Comparison of ENCODE assay signal across 19 cellular contexts in genomic region chr1:111145542-111145941, GRCh38. TPM values are rescaled to one million over a fixed set of nuclear protein-coding genes. Genes with fewer than 3 reads are reported as not detected.
A peak's percentile ranks its signal among the peaks of the same experiment; 100 is the strongest.
DNase-seq lines count a peak whose midpoint lies in the region; ATAC-seq, FAIRE-seq and TF ChIP-seq lines count a peak whose summit lies in the region.
"Had no signal": no experiment of that assay in that cellular context is flagged by ENCODE, and none has a peak within 500 bp of the region (broad histone marks: within the 10 kb centered on the region; RNA-seq: fewer than 3 reads in every experiment).

No MANE protein-coding gene starts in this region.

- H3K27me3 Mint-ChIP-seq in activated naive CD4-positive, alpha-beta T cell treated with anti-CD3 and anti-CD28 coated beads, Interleukin-2, amount 50 U/mL, for 24 hours: no peaks in the 10 kb centered on the region
- no peaks in the 10 kb centered on the region for H3K27me3 Mint-ChIP-seq in stimulated activated naive CD8-positive, alpha-beta T cell treated with anti-CD3 and anti-CD28 coated beads, Interleukin-15, amount 100 ng/mL, for 72 hours
- H3K27me3 Mint-ChIP-seq in Calu3 (ENCODE audit: unreplicated experiment) (no peaks in the 10 kb centered on the region), Caco-2 (ENCODE audit: insufficient read depth, unreplicated experiment) (no peaks in the 10 kb centered on the region)
- H3K27me3 Mint-ChIP-seq: activated CD4-positive, alpha-beta T cell treated with anti-CD3 and anti-CD28 coated beads, Interleukin-2, amount 10 ng/mL, durations not matched to agents 7 days and 5 days; natural killer cell treated with Interleukin-12 subunit alpha and Interleukin-12 subunit beta and Interleukin-15 and Interleukin-18, amount 100 ng/mL, for 72 hours had no signal

- BruUV-seq in HepG2 (replicated peaks; lab: Mats Ljungman, UMichigan) (no TSS peak), Calu3 (replicated peaks; lab: Mats Ljungman, UMichigan) (no TSS peak), Caco-2 (replicated peaks; lab: Mats Ljungman, UMichigan) (no TSS peak)

- no peaks in the 10 kb centered on the region for H3K9me3 Mint-ChIP-seq in activated naive CD4-positive, alpha-beta T cell treated with anti-CD3 and anti-CD28 coated beads, Interleukin-2, amount 50 U/mL, for 24 hours
- H3K9me3 Mint-ChIP-seq in stimulated activated naive CD8-positive, alpha-beta T cell treated with anti-CD3 and anti-CD28 coated beads, Interleukin-15, amount 100 ng/mL, for 72 hours: no peaks in the 10 kb centered on the region
- H3K9me3 Mint-ChIP-seq in Calu3 (ENCODE audit: low read depth, unreplicated experiment) (no peaks in the 10 kb centered on the region), Caco-2 (ENCODE audit: unreplicated experiment) (no peaks in the 10 kb centered on the region)
- H3K9me3 Mint-ChIP-seq: activated CD4-positive, alpha-beta T cell treated with anti-CD3 and anti-CD28 coated beads, Interleukin-2, amount 10 ng/mL, durations not matched to agents 7 days and 5 days; natural killer cell treated with Interleukin-12 subunit alpha and Interleukin-12 subunit beta and Interleukin-15 and Interleukin-18, amount 100 ng/mL, for 72 hours had no signal

- no peak overlapping the region for H3K9ac ChIP-seq in SU-DHL-6 (ENCODE audit: low read length)
- H3K9ac ChIP-seq in HepG2 (ENCODE audit: insufficient read depth, low read depth, low read length): no peak overlapping the region

- ATAC-seq in HepG2: 0 out of 3 replicates have a peak, but pooled peaks have one; percentile 30
- ATAC-seq in stimulated activated naive CD8-positive, alpha-beta T cell treated with anti-CD3 and anti-CD28 coated beads, Interleukin-15, amount 100 ng/mL, for 72 hours: no peak
- ATAC-seq: natural killer cell treated with Interleukin-12 subunit alpha and Interleukin-12 subunit beta and Interleukin-15 and Interleukin-18, amount 100 ng/mL, for 72 hours had no signal

- H3F3A ChIP-seq in SU-DHL-6 (ENCODE audit: insufficient read depth): no peaks in the 10 kb centered on the region; the same call in 1 of the 2 replicates

- H3K36me3 ChIP-seq in SU-DHL-6 (ENCODE audit: low read length) (peaks cover 35% of the 10 kb centered on the region), HepG2 (replicated peaks in 1 of 2; ENCODE audit: control insufficient read depth in 1 of 2, insufficient read depth in 2 of 2, low read length in 2 of 2) (peaks cover 7 to 24% of the 10 kb centered on the region in 2 experiments), Caco-2 (ENCODE audit: control insufficient read depth, insufficient read depth, low read length) (no peaks in the 10 kb centered on the region; the same call in 1 of the 2 replicates)

- intact Hi-C loops in HepG2 (cut with micrococcal nuclease; ENCODE audit: unreplicated experiment): loop anchor here (10.0 kb wide), 1 partner anchor 189 kb away; no protein-coding TSS in a partner anchor
- intact Hi-C loops in Calu3 (cut with micrococcal nuclease; ENCODE audit: unreplicated experiment): no loop called here
- intact Hi-C loops in Caco-2 (cut with micrococcal nuclease; ENCODE audit: unreplicated experiment): loop anchor here (10.0 kb wide), 1 partner anchor 101 kb away; no protein-coding TSS in a partner anchor

- 100% methylated on average over 1 of the region's 2 CpGs for WGBS in HepG2 (ENCODE audit: low lambda C conversion rate)

- no peaks in the 10 kb centered on the region for H3K9me3 ChIP-seq in SU-DHL-6 (ENCODE audit: insufficient read depth, low read length)
- no peaks in the 10 kb centered on the region for H3K9me3 ChIP-seq in HepG2 (ENCODE audit: low read length)
- no peaks in the 10 kb centered on the region for H3K9me3 ChIP-seq in Caco-2

- H3K4me1 ChIP-seq in HepG2 (ENCODE audit: insufficient read depth, low read length): peaks cover 49% of the 10 kb centered on the region
- peaks cover 14% of the 10 kb centered on the region; the same call in 1 of the 2 replicates for H3K4me1 ChIP-seq in Caco-2

- no peak overlapping the region for H3K4me3 Mint-ChIP-seq in activated naive CD4-positive, alpha-beta T cell treated with anti-CD3 and anti-CD28 coated beads, Interleukin-2, amount 50 U/mL, for 24 hours
- peak overlapping the region in 1 of 2 donors; percentile 32 for H3K4me3 Mint-ChIP-seq in stimulated activated naive CD8-positive, alpha-beta T cell treated with anti-CD3 and anti-CD28 coated beads, Interleukin-15, amount 100 ng/mL, for 72 hours
- no peak overlapping the region for H3K4me3 Mint-ChIP-seq in Calu3 (ENCODE audit: low read depth, unreplicated experiment)
- no peak overlapping the region for H3K4me3 Mint-ChIP-seq in Caco-2 (ENCODE audit: unreplicated experiment)
- H3K4me3 Mint-ChIP-seq: activated CD4-positive, alpha-beta T cell treated with anti-CD3 and anti-CD28 coated beads, Interleukin-2, amount 10 ng/mL, durations not matched to agents 7 days and 5 days; natural killer cell treated with Interleukin-12 subunit alpha and Interleukin-12 subunit beta and Interleukin-15 and Interleukin-18, amount 100 ng/mL, for 72 hours had no signal

- H3K36me3 Mint-ChIP-seq in activated naive CD4-positive, alpha-beta T cell treated with anti-CD3 and anti-CD28 coated beads, Interleukin-2, amount 50 U/mL, for 24 hours: peaks cover 22% of the 10 kb centered on the region
- H3K36me3 Mint-ChIP-seq in Calu3 (ENCODE audit: insufficient read depth, unreplicated experiment): peaks cover 22% of the 10 kb centered on the region
- H3K36me3 Mint-ChIP-seq in Caco-2 (ENCODE audit: insufficient read depth, unreplicated experiment): peaks cover 10% of the 10 kb centered on the region

- H3K79me2 ChIP-seq in SU-DHL-6 (ENCODE audit: insufficient read depth, low read length): peaks cover 100% of the 10 kb centered on the region
- peaks cover 83% of the 10 kb centered on the region for H3K79me2 ChIP-seq in HepG2 (ENCODE audit: insufficient read depth, low read length)

- H3K9me2 ChIP-seq in SU-DHL-6 (replicated peaks; ENCODE audit: insufficient read depth, low read length): no peaks in the 10 kb centered on the region

- no peak for TF ChIP-seq EP300 in HepG2 (IDR thresholded peaks at IDR 0.05; ENCODE audit: low read depth in 2 of 2, low read length in 2 of 2)
- no peak for TF ChIP-seq EP300 in HepG2 (CRISPR knock-in tag; IDR thresholded peaks at IDR 0.05; ENCODE audit: borderline replicate concordance)

- H3K27me3 ChIP-seq in SU-DHL-6 (ENCODE audit: low read length) (no peaks in the 10 kb centered on the region), HepG2 (ENCODE audit: control insufficient read depth in 1 of 2, insufficient read depth in 2 of 2, low read length in 2 of 2) (no peaks in the 10 kb centered on the region), Caco-2 (replicated peaks; ENCODE audit: control insufficient read depth, insufficient read depth, low read length) (no peaks in the 10 kb centered on the region)

- H3K4me3 ChIP-seq in SU-DHL-6 (ENCODE audit: insufficient read depth, low read length, poor library complexity, severe bottlenecking) (no peak overlapping the region), HepG2 (replicated peaks in 1 of 3; ENCODE audit: insufficient read depth in 1 of 3, low read depth in 2 of 3, low read length in 3 of 3) (no peak overlapping the region), Caco-2 (ENCODE audit: low read depth, low read length) (no peak overlapping the region)

- H3K27ac Mint-ChIP-seq in activated naive CD4-positive, alpha-beta T cell treated with anti-CD3 and anti-CD28 coated beads, Interleukin-2, amount 50 U/mL, for 24 hours: peak overlapping the region; percentile 46
- H3K27ac Mint-ChIP-seq in stimulated activated naive CD8-positive, alpha-beta T cell treated with anti-CD3 and anti-CD28 coated beads, Interleukin-15, amount 100 ng/mL, for 72 hours: peak overlapping the region; percentile 36 to 54
- H3K27ac Mint-ChIP-seq in Calu3 (ENCODE audit: unreplicated experiment): no peak overlapping the region
- H3K27ac Mint-ChIP-seq in Caco-2 (ENCODE audit: unreplicated experiment): no peak overlapping the region
- H3K27ac Mint-ChIP-seq: activated CD4-positive, alpha-beta T cell treated with anti-CD3 and anti-CD28 coated beads, Interleukin-2, amount 10 ng/mL, durations not matched to agents 7 days and 5 days had no signal

- no peaks in the 10 kb centered on the region; the same call in 1 of the 2 replicates for H4K20me1 ChIP-seq in SU-DHL-6 (ENCODE audit: low read depth, low read length)
- H4K20me1 ChIP-seq in HepG2 (ENCODE audit: insufficient read depth, low read length): peaks cover 8% of the 10 kb centered on the region; the same call in 1 of the 2 replicates

- in situ Hi-C loops in HepG2 (cut with HindIII; ENCODE audit: extremely low pct_ligation_motif_present, low pct_unique_long_range_greater_than_20kb): no loop called here
- in situ Hi-C loops in KBM-7 (cut with MboI; ENCODE audit: low pct_unique_long_range_greater_than_20kb, low sequenced_read_pairs): no loop called here

- peaks cover 81% of the 10 kb centered on the region for H3K4me1 Mint-ChIP-seq in activated naive CD4-positive, alpha-beta T cell treated with anti-CD3 and anti-CD28 coated beads, Interleukin-2, amount 50 U/mL, for 24 hours
- H3K4me1 Mint-ChIP-seq in stimulated activated naive CD8-positive, alpha-beta T cell treated with anti-CD3 and anti-CD28 coated beads, Interleukin-15, amount 100 ng/mL, for 72 hours: peaks cover 75% of the 10 kb centered on the region
- H3K4me1 Mint-ChIP-seq in Calu3 (ENCODE audit: low read depth, unreplicated experiment) (peaks cover 22% of the 10 kb centered on the region), Caco-2 (ENCODE audit: low read depth, unreplicated experiment) (peaks cover 24% of the 10 kb centered on the region)

- peak overlapping the region; percentile 22 for H3K4me2 ChIP-seq in SU-DHL-6 (ENCODE audit: low read depth, low read length, poor library complexity, severe bottlenecking)
- H3K4me2 ChIP-seq in HepG2 (ENCODE audit: low read depth, low read length): peak overlapping the region; percentile 51; the same call in 1 of the 2 replicates

- TF ChIP-seq POLR2A in HepG2 (IDR thresholded peaks at IDR 0.05; ENCODE audit: insufficient read depth in 1 of 2, low read depth in 2 of 2, low read length in 2 of 2): no peak

- CTCF ChIA-PET in HepG2 (lab: Yijun Ruan, JAX; ENCODE audit: low intra/inter-chr PET ratio, low total read pairs) (no interaction called here), Calu3 (lab: Charles Lee) (interaction anchor here (0.7 kb wide), 1 partner anchor 562 kb away, joined by 4 read pairs; no protein-coding TSS in a partner anchor), Caco-2 (lab: Charles Lee) (no interaction called here)

- no peak for FAIRE-seq in HepG2 (lab: Jason Lieb, UNC)
- FAIRE-seq: GM18507, HTR-8/SVneo had no signal

- POLR2A ChIA-PET in HepG2 (lab: Yijun Ruan, JAX) (no interaction called here), Caco-2 (lab: Charles Lee) (no interaction called here)

- no peak for TF ChIP-seq RAD21 in HepG2 (CRISPR knock-in tag; IDR thresholded peaks at IDR 0.05)

- H2AFZ ChIP-seq in SU-DHL-6 (ENCODE audit: low read depth, low read length, severe bottlenecking) (no peak overlapping the region), HepG2 (ENCODE audit: low read length) (no peak overlapping the region)

- H3K27ac ChIP-seq in SU-DHL-6 (ENCODE audit: low read depth, low read length): no peak overlapping the region; the same call in 1 of the 2 replicates
- H3K27ac ChIP-seq in HepG2 (ENCODE audit: extremely low read length, insufficient read depth, low read length): peak overlapping the region; percentile 21
- H3K27ac ChIP-seq: RWPE1 had no signal

- TF ChIP-seq CTCF in SU-DHL-6 (IDR thresholded peaks at IDR 0.05; ENCODE audit: insufficient read depth, low read length, poor library complexity, severe bottlenecking) (no peak), HepG2 (CRISPR knock-in tag; IDR thresholded peaks at IDR 0.05) (no peak), Calu3 (IDR thresholded peaks at IDR 0.05; ENCODE audit: unreplicated experiment) (no peak), Caco-2 (IDR thresholded peaks at IDR 0.05; ENCODE audit: insufficient read depth in 1 of 2, low read depth in 1 of 2, low read length in 1 of 2, severe bottlenecking in 1 of 2, unreplicated experiment in 1 of 2) (no peak)

- no peak for DNase-seq in activated naive CD4-positive, alpha-beta T cell treated with anti-CD3 and anti-CD28 coated beads, Interleukin-2, amount 50 U/mL, for 16 hours
- DNase-seq in HepG2 (ENCODE audit: low spot score) (peak; percentile 15), KBM-7 (no peak), Calu3 (no peak), Caco-2 (no peak)
- no peak for DNase-seq in stimulated activated naive CD8-positive, alpha-beta T cell treated with anti-CD3 and anti-CD28 coated beads, Interleukin-15, amount 100 ng/mL, for 72 hours
- DNase-seq: ACHN; activated CD4-positive, alpha-beta T cell treated with anti-CD3 and anti-CD28 coated beads, Interleukin-2, amount 10 ng/mL, durations not matched to agents 7 days and 5 days; NCI-H1105 treated with DMSO at 0.1 percent for 48 hours; NCI-H2081 treated with DMSO at 0.1 percent for 48 hours; NCI-H510A; posterior cingulate gyrus; stimulated activated CD4-positive, alpha-beta T cell treated with anti-CD3 and anti-CD28 coated beads, Interleukin-2, amount 100 ng/mL, for 24 hours had no signal

RNA-seq across cellular contexts. Expression of gene CEPT1, which starts 5.5 kb away (rescaled TPM):
- total RNA-seq in HepG2 (2016; rRNA removed; fragmentation: Illumina TruSeq; extraction: Trizol) (33.6 and 48.2 TPM in 2 replicates), Calu3 (2022) (24.7 and 26.8 TPM in 2 replicates), Caco-2 (2022) (17.3 and 19.1 TPM in 2 replicates)
- 21.9 and 25.2 TPM in 2 replicates for total RNA-seq in HepG2 (2016; cell fraction: cytosol; rRNA removed; fragmentation: Illumina TruSeq; extraction: Trizol; ENCODE audit: low read depth)
- total RNA-seq in HepG2 (2016; cell fraction: insoluble cytoplasmic fraction; rRNA removed; fragmentation: Illumina TruSeq; extraction: Trizol): 28.5 and 48.4 TPM in 2 replicates
- 17.5 and 19.8 TPM in 2 replicates for total RNA-seq in HepG2 (2016; cell fraction: membrane; rRNA removed; fragmentation: Illumina TruSeq; extraction: Trizol)
- total RNA-seq in HepG2 (2016; cell fraction: nucleus; rRNA removed; fragmentation: Illumina TruSeq; extraction: Trizol): 58.5 and 62.9 TPM in 2 replicates
- 33.3 and 35.7 TPM in 2 replicates for polyA plus RNA-seq in HepG2 (2011; rRNA removed)
- 11.9 and 21.3 TPM in 2 replicates for polyA plus RNA-seq in HepG2 (2011; cell fraction: cytosol; rRNA removed)
- 18.0 and 20.5 TPM in 2 replicates for polyA plus RNA-seq in HepG2 (2011; cell fraction: nucleus; rRNA removed)
- polyA plus RNA-seq in HepG2 (2012): 28.5 and 31.0 TPM in 2 replicates
- 2.4 TPM in 2 replicates for polyA plus RNA-seq in HepG2 (2016; cell fraction: cytosol; fragmentation: Illumina TruSeq; extraction: Trizol; ENCODE audit: low read depth)
- 17.4 and 19.9 TPM in 2 replicates for polyA plus RNA-seq in HepG2 (2016; cell fraction: insoluble cytoplasmic fraction; fragmentation: Illumina TruSeq; extraction: Trizol; ENCODE audit: low read depth)
- 3.9 and 5.8 TPM in 2 replicates for polyA plus RNA-seq in HepG2 (2016; cell fraction: membrane; fragmentation: Illumina TruSeq; extraction: Trizol; ENCODE audit: low read depth)
- polyA plus RNA-seq in HepG2 (2016; cell fraction: nucleus; fragmentation: Illumina TruSeq; extraction: Trizol; ENCODE audit: insufficient read depth, low read depth): 55.8 and 59.0 TPM in 2 replicates
- 31.1 and 55.3 TPM in 2 replicates for polyA minus RNA-seq in HepG2 (2011; rRNA and poly(A)+ RNA removed; ENCODE audit: low replicate concordance)
- 22.9 and 25.3 TPM in 2 replicates for polyA minus RNA-seq in HepG2 (2011; cell fraction: cytosol; rRNA and poly(A)+ RNA removed)
- polyA minus RNA-seq in HepG2 (2011; cell fraction: nucleus; rRNA and poly(A)+ RNA removed): 65.7 and 74.1 TPM in 2 replicates

RNA-seq across cellular contexts. Expression of gene DRAM2, which starts 5.6 kb away (rescaled TPM):
- total RNA-seq in HepG2 (2016; rRNA removed; fragmentation: Illumina TruSeq; extraction: Trizol): 22.9 and 33.2 TPM in 2 replicates
- 10.8 and 11.1 TPM in 2 replicates for total RNA-seq in HepG2 (2016; cell fraction: cytosol; rRNA removed; fragmentation: Illumina TruSeq; extraction: Trizol; ENCODE audit: low read depth)
- 26.1 and 31.2 TPM in 2 replicates for total RNA-seq in HepG2 (2016; cell fraction: insoluble cytoplasmic fraction; rRNA removed; fragmentation: Illumina TruSeq; extraction: Trizol)
- 24.9 and 25.1 TPM in 2 replicates for total RNA-seq in HepG2 (2016; cell fraction: membrane; rRNA removed; fragmentation: Illumina TruSeq; extraction: Trizol)
- 33.7 and 39.3 TPM in 2 replicates for total RNA-seq in HepG2 (2016; cell fraction: nucleus; rRNA removed; fragmentation: Illumina TruSeq; extraction: Trizol)
- 115 and 123 TPM in 2 replicates for polyA plus RNA-seq in HepG2 (2011; rRNA removed)
- polyA plus RNA-seq in HepG2 (2011; cell fraction: cytosol; rRNA removed): 44.2 and 92.1 TPM in 2 replicates
- polyA plus RNA-seq in HepG2 (2011; cell fraction: nucleus; rRNA removed): 37.4 and 49.8 TPM in 2 replicates
- 72.7 and 76.6 TPM in 2 replicates for polyA plus RNA-seq in HepG2 (2012)
- polyA plus RNA-seq in HepG2 (2016; cell fraction: cytosol; fragmentation: Illumina TruSeq; extraction: Trizol; ENCODE audit: low read depth): 15.3 and 16.5 TPM in 2 replicates
- polyA plus RNA-seq in HepG2 (2016; cell fraction: insoluble cytoplasmic fraction; fragmentation: Illumina TruSeq; extraction: Trizol; ENCODE audit: low read depth): 24.1 and 24.4 TPM in 2 replicates
- polyA plus RNA-seq in HepG2 (2016; cell fraction: membrane; fragmentation: Illumina TruSeq; extraction: Trizol; ENCODE audit: low read depth): 23.4 and 24.7 TPM in 2 replicates
- 39.0 and 46.7 TPM in 2 replicates for polyA plus RNA-seq in HepG2 (2016; cell fraction: nucleus; fragmentation: Illumina TruSeq; extraction: Trizol; ENCODE audit: insufficient read depth, low read depth)
- 43.0 and 52.4 TPM in 2 replicates for polyA minus RNA-seq in HepG2 (2011; rRNA and poly(A)+ RNA removed; ENCODE audit: low replicate concordance)
- polyA minus RNA-seq in HepG2 (2011; cell fraction: cytosol; rRNA and poly(A)+ RNA removed): 32.2 and 46.0 TPM in 2 replicates
- 45.6 and 53.0 TPM in 2 replicates for polyA minus RNA-seq in HepG2 (2011; cell fraction: nucleus; rRNA and poly(A)+ RNA removed)
- 23.2 and 25.4 TPM in 2 replicates for total RNA-seq in Calu3 (2022)
- total RNA-seq in Caco-2 (2022): 25.3 and 29.0 TPM in 2 replicates

RNA-seq across cellular contexts. Expression of gene DENND2D, which starts 54.9 kb away (rescaled TPM):
- total RNA-seq in HepG2 (2016; rRNA removed; fragmentation: Illumina TruSeq; extraction: Trizol) (0.04 TPM in 1 of 2 replicates, not detected in the other), Calu3 (2022) (11.8 and 20.0 TPM in 2 replicates), Caco-2 (2022) (20.4 and 23.2 TPM in 2 replicates)
- total RNA-seq in HepG2 (2016; cell fraction: cytosol; rRNA removed; fragmentation: Illumina TruSeq; extraction: Trizol; ENCODE audit: low read depth): not detected in 2 replicates
- not detected in 2 replicates for total RNA-seq in HepG2 (2016; cell fraction: insoluble cytoplasmic fraction; rRNA removed; fragmentation: Illumina TruSeq; extraction: Trizol)
- total RNA-seq in HepG2 (2016; cell fraction: membrane; rRNA removed; fragmentation: Illumina TruSeq; extraction: Trizol): not detected in 2 replicates
- not detected in 2 replicates for total RNA-seq in HepG2 (2016; cell fraction: nucleus; rRNA removed; fragmentation: Illumina TruSeq; extraction: Trizol)
- not detected in 2 replicates for polyA plus RNA-seq in HepG2 (2011; rRNA removed)
- polyA plus RNA-seq in HepG2 (2011; cell fraction: cytosol; rRNA removed): 0.01 TPM in 1 of 2 replicates, not detected in the other
- polyA plus RNA-seq in HepG2 (2011; cell fraction: nucleus; rRNA removed): 0.36 TPM in 1 of 2 replicates, not detected in the other
- polyA plus RNA-seq in HepG2 (2012): 0.07 TPM in 1 of 2 replicates, not detected in the other
- not detected in 2 replicates for polyA plus RNA-seq in HepG2 (2016; cell fraction: cytosol; fragmentation: Illumina TruSeq; extraction: Trizol; ENCODE audit: low read depth)
- polyA plus RNA-seq in HepG2 (2016; cell fraction: insoluble cytoplasmic fraction; fragmentation: Illumina TruSeq; extraction: Trizol; ENCODE audit: low read depth): not detected in 2 replicates
- not detected in 2 replicates for polyA plus RNA-seq in HepG2 (2016; cell fraction: membrane; fragmentation: Illumina TruSeq; extraction: Trizol; ENCODE audit: low read depth)
- polyA plus RNA-seq in HepG2 (2016; cell fraction: nucleus; fragmentation: Illumina TruSeq; extraction: Trizol; ENCODE audit: insufficient read depth, low read depth): not detected in 2 replicates
- 12.7 TPM in 1 of 2 replicates, not detected in the other for polyA minus RNA-seq in HepG2 (2011; rRNA and poly(A)+ RNA removed; ENCODE audit: low replicate concordance)
- not detected in 2 replicates for polyA minus RNA-seq in HepG2 (2011; cell fraction: cytosol; rRNA and poly(A)+ RNA removed)
- polyA minus RNA-seq in HepG2 (2011; cell fraction: nucleus; rRNA and poly(A)+ RNA removed): 0.50 TPM in 1 of 2 replicates, not detected in the other

Comparison
In these comparisons a context has a peak if more than half of its experiments do, and no peak if none do; other contexts are left out.
1. H3K27ac Mint-ChIP-seq: peak in activated naive CD4-positive, alpha-beta T cell treated with anti-CD3 and anti-CD28 coated beads, Interleukin-2, amount 50 U/mL, for 24 hours (single experiment) and stimulated activated naive CD8-positive, alpha-beta T cell treated with anti-CD3 and anti-CD28 coated beads, Interleukin-15, amount 100 ng/mL, for 72 hours (2 of 2); none in Calu3 (single experiment) and Caco-2 (single experiment).
2. RNA of gene DENND2D, which starts 54.9 kb away (total RNA-seq): 20.4 to 23.2 TPM in Caco-2 and 11.8 to 20.0 TPM in Calu3; 0.04 TPM in HepG2; every median in the first group is over 10 times any median in the second.